Comparison of ENCODE assay signal across 9 cellular contexts in genomic region chr4:14178421-14178820, GRCh38.
A peak's percentile ranks its signal among the peaks of the same experiment; 100 is the strongest.
DNase-seq lines count a peak whose midpoint lies in the region; ATAC-seq, FAIRE-seq and TF ChIP-seq lines count a peak whose summit lies in the region.
"Had no signal": no experiment of that assay in that cellular context is flagged by ENCODE, and none has a peak within 500 bp of the region (broad histone marks: within the 10 kb centered on the region; RNA-seq: fewer than 3 reads in every experiment).

No MANE protein-coding gene starts in this region.

- intact Hi-C loops in Calu3 (cut with micrococcal nuclease; ENCODE audit: unreplicated experiment), result no loop called here
- intact Hi-C loops in GM12878 (cut with micrococcal nuclease; ENCODE audit: unreplicated experiment), result loop anchor here (1.0 kb wide), 1 partner anchor 13 kb away; no protein-coding TSS in a partner anchor

- CTCF ChIA-PET in Calu3 (lab: Charles Lee), result interaction anchor here (0.6 kb wide), 1 partner anchor 9 kb away, joined by 4 read pairs; no protein-coding TSS in a partner anchor
- CTCF ChIA-PET in GM12878 (lab: Yijun Ruan, JAX), result interaction anchor here (0.8 to 4.8 kb wide), 9 partner anchors 10 to 47 kb away, joined by 3 to 29 read pairs (median 3); no protein-coding TSS in a partner anchor

- H2AFZ ChIP-seq in GM12878 (ENCODE audit: control insufficient read depth, low read depth, low read length), result peak overlapping the region; percentile 11

- peaks cover 34% of the 10 kb centered on the region for H3K4me1 Mint-ChIP-seq in Calu3 (ENCODE audit: low read depth, unreplicated experiment)
- H3K4me1 Mint-ChIP-seq in stimulated activated memory B cell treated with anti-CD40 and anti-IgM and Interleukin-4, amounts not matched to agents 10 μg/mL and 1 μg/mL and 100 μg/mL, for 72 hours, result peaks cover 88% of the 10 kb centered on the region

- H3K4me2 ChIP-seq in GM12878 (ENCODE audit: control insufficient read depth, insufficient read depth), result peak overlapping the region; percentile 73

- H3K27ac Mint-ChIP-seq in Calu3 (ENCODE audit: unreplicated experiment), result no peak overlapping the region
- H3K27ac Mint-ChIP-seq in stimulated activated memory B cell treated with anti-CD40 and anti-IgM and Interleukin-4, amounts not matched to agents 10 μg/mL and 1 μg/mL and 100 μg/mL, for 72 hours, result peak overlapping the region; percentile 86

- H3K27ac ChIP-seq in GM12878 (ENCODE audit: control insufficient read depth, insufficient read depth) (peak overlapping the region; percentile 87), gastroesophageal sphincter (no peak overlapping the region)

- no peaks in the 10 kb centered on the region for H3K9me3 Mint-ChIP-seq in Calu3 (ENCODE audit: low read depth, unreplicated experiment)
- H3K9me3 Mint-ChIP-seq in stimulated activated memory B cell treated with anti-CD40 and anti-IgM and Interleukin-4, amounts not matched to agents 10 μg/mL and 1 μg/mL and 100 μg/mL, for 72 hours, result no peaks in the 10 kb centered on the region

- no peaks in the 10 kb centered on the region; the same call in 2 of the 3 replicates for H3K9me3 ChIP-seq in GM12878 (replicated peaks; ENCODE audit: control insufficient read depth, insufficient read depth, low read length)
- no peaks in the 10 kb centered on the region for H3K9me3 ChIP-seq in gastroesophageal sphincter

- TF ChIP-seq CTCF in Calu3 (IDR thresholded peaks at IDR 0.05; ENCODE audit: unreplicated experiment) (no peak), GM12878 (IDR thresholded peaks at IDR 0.05 in 2 of 3, conservative IDR thresholded peaks at IDR 0.05 in 1 of 3; ENCODE audit: control insufficient read depth in 2 of 3, extremely low read depth in 1 of 3, insufficient read depth in 1 of 3, low read depth in 3 of 3, low read length in 3 of 3) (no peak), gastroesophageal sphincter (IDR thresholded peaks at IDR 0.05) (no peak), omental fat pad (IDR thresholded peaks at IDR 0.05) (no peak)

- H3K4me3 ChIP-seq in GM12878 (no peak overlapping the region; the same call in 1 of the 2 replicates), gastroesophageal sphincter (no peak overlapping the region)
- H3K4me3 ChIP-seq: K562 had no signal

- BruUV-seq in Calu3 (replicated peaks; lab: Mats Ljungman, UMichigan) (no TSS peak), GM12878 (replicated peaks; lab: Mats Ljungman, UMichigan) (no TSS peak)

- no peaks in the 10 kb centered on the region for H3K79me2 ChIP-seq in GM12878 (ENCODE audit: control insufficient read depth, insufficient read depth, low read length)

- SMC1A ChIA-PET in GM12878 (lab: Charles Lee; ENCODE audit: uncharacterized antibody, unreplicated experiment), result interaction anchor here (0.9 to 7.8 kb wide), 9 partner anchors 11 to 379 kb away, joined by 3 to 94 read pairs (median 5); no protein-coding TSS in a partner anchor

- no peak overlapping the region for H3K4me3 Mint-ChIP-seq in Calu3 (ENCODE audit: low read depth, unreplicated experiment)
- H3K4me3 Mint-ChIP-seq in stimulated activated memory B cell treated with anti-CD40 and anti-IgM and Interleukin-4, amounts not matched to agents 10 μg/mL and 1 μg/mL and 100 μg/mL, for 72 hours, result peak overlapping the region; percentile 58

- H3K27me3 ChIP-seq in GM12878 (replicated peaks in 1 of 2; ENCODE audit: control insufficient read depth in 2 of 2, insufficient read depth in 2 of 2, low read length in 1 of 2), result no peaks in the 10 kb centered on the region
- no peaks in the 10 kb centered on the region for H3K27me3 ChIP-seq in gastroesophageal sphincter

- no peaks in the 10 kb centered on the region for H4K20me1 ChIP-seq in GM12878 (ENCODE audit: control insufficient read depth, insufficient read depth)

- H3K27me3 Mint-ChIP-seq in Calu3 (ENCODE audit: unreplicated experiment), result no peaks in the 10 kb centered on the region
- no peaks in the 10 kb centered on the region for H3K27me3 Mint-ChIP-seq in stimulated activated memory B cell treated with anti-CD40 and anti-IgM and Interleukin-4, amounts not matched to agents 10 μg/mL and 1 μg/mL and 100 μg/mL, for 72 hours

- H3K36me3 ChIP-seq in GM12878 (ENCODE audit: control insufficient read depth in 2 of 2, insufficient read depth in 2 of 2, low read length in 1 of 2) (no peaks in the 10 kb centered on the region), gastroesophageal sphincter (no peaks in the 10 kb centered on the region)

- peak in 1 of 2 experiments; percentile 26; a peak in 1 of 4 replicates for TF ChIP-seq EP300 in GM12878 (IDR thresholded peaks at IDR 0.05; ENCODE audit: borderline replicate concordance in 1 of 2, control insufficient read depth in 1 of 2, low read depth in 2 of 2, low read length in 2 of 2)
- TF ChIP-seq EP300 in gastroesophageal sphincter (IDR thresholded peaks at IDR 0.05), result no peak

- H3K9ac ChIP-seq in GM12878 (ENCODE audit: control insufficient read depth, insufficient read depth, low read length), result no peak overlapping the region

- H3K36me3 Mint-ChIP-seq in Calu3 (ENCODE audit: insufficient read depth, unreplicated experiment), result no peaks in the 10 kb centered on the region
- no peaks in the 10 kb centered on the region for H3K36me3 Mint-ChIP-seq in stimulated activated memory B cell treated with anti-CD40 and anti-IgM and Interleukin-4, amounts not matched to agents 10 μg/mL and 1 μg/mL and 100 μg/mL, for 72 hours

- in situ Hi-C loops in GM12878 (cut with MboI), result no loop called here

- RAD21 ChIA-PET in GM12878 (lab: Charles Lee; ENCODE audit: unreplicated experiment), result interaction anchor here (1.0 to 5.9 kb wide), 9 partner anchors 9 to 103 kb away, joined by 3 to 57 read pairs (median 6); no protein-coding TSS in a partner anchor

- DNase-seq in Calu3 (peak; percentile 4), GM12878 (ENCODE audit: low read depth, low spot score) (peak; percentile 61), amygdala (lab: John Stamatoyannopoulos, UW) (no peak), omental fat pad (ENCODE audit: low spot score) (no peak)

- POLR2A ChIA-PET in GM12878 (lab: Charles Lee), result interaction anchor here (0.6 to 2.1 kb wide), 5 partner anchors 9 to 547 kb away, joined by 3 to 10 read pairs (median 4); no protein-coding TSS in a partner anchor

- no peak for TF ChIP-seq RAD21 in GM12878 (IDR thresholded peaks at IDR 0.05; ENCODE audit: insufficient read depth, low read depth, low read length)

- peak; percentile 72 for ATAC-seq in GM21360 (IDR thresholded peaks at IDR 0.05; ENCODE audit: unreplicated experiment)
- ATAC-seq in HG03469 (IDR thresholded peaks at IDR 0.05; ENCODE audit: unreplicated experiment), result peak; percentile 56
- peak; percentile 67 for ATAC-seq in GM12878
- peak; percentile 84 for ATAC-seq in stimulated activated memory B cell treated with anti-CD40 and anti-IgM and Interleukin-4, amounts not matched to agents 10 μg/mL and 1 μg/mL and 100 μg/mL, for 72 hours
- ATAC-seq in gastroesophageal sphincter, result no peak
- ATAC-seq in omental fat pad (ENCODE audit: low FRiP score), result no peak
- ATAC-seq: K562 had no signal

- no peak for TF ChIP-seq POLR2A in GM12878 (IDR thresholded peaks at IDR 0.05; ENCODE audit: low read depth, low read length)
- no peak for TF ChIP-seq POLR2A in gastroesophageal sphincter (IDR thresholded peaks at IDR 0.05)

- peaks cover 21% of the 10 kb centered on the region for H3K4me1 ChIP-seq in GM12878 (ENCODE audit: control insufficient read depth, insufficient read depth, low read length)
- no peaks in the 10 kb centered on the region for H3K4me1 ChIP-seq in gastroesophageal sphincter

- FAIRE-seq in GM12878 (lab: Jason Lieb, UNC), result peak; percentile 80
- FAIRE-seq: K562 had no signal

- WGBS in GM12878 (ENCODE audit: insufficient coverage, insufficient replicate concordance, low lambda C conversion rate, missing lambda C conversion rate), result 0% methylated on average over 1 of the region's 1 CpG
- WGBS in gastroesophageal sphincter (ENCODE audit: low coverage in 1 of 2), 2 donors, result 5 to 9% methylated on average over 1 of the region's 1 CpG

TF ChIP-seq in GM12878, 131 proteins besides CTCF, POLR2A, EP300 and RAD21 (continues in another document):
- no peak for TF ChIP-seq SMC3 (IDR thresholded peaks at IDR 0.05; ENCODE audit: borderline replicate concordance, low read length)
- no peak for TF ChIP-seq BCL11A (IDR thresholded peaks at IDR 0.05; ENCODE audit: low read depth, low read length)
- TF ChIP-seq NFIC (IDR thresholded peaks at IDR 0.05; ENCODE audit: low read depth, low read length), result peak; percentile 58
- TF ChIP-seq TCF3 (IDR thresholded peaks at IDR 0.05; ENCODE audit: borderline replicate concordance, insufficient read depth, low read depth, low read length), result no peak
- no peak for TF ChIP-seq RAD51 (IDR thresholded peaks at IDR 0.05)
- TF ChIP-seq ETV6 (conservative IDR thresholded peaks at IDR 0.05 in 1 of 2, IDR thresholded peaks at IDR 0.05 in 1 of 2; ENCODE audit: borderline replicate concordance in 1 of 2, low read depth in 1 of 2), result peak in 1 of 2 experiments; percentile 95; a peak in 2 of 4 replicates
- 0 out of 2 replicates have a peak, but pooled peaks have one; percentile 6 for TF ChIP-seq ATF2 (IDR thresholded peaks at IDR 0.05; ENCODE audit: low read length)
- TF ChIP-seq SPI1 (IDR thresholded peaks at IDR 0.05; ENCODE audit: borderline replicate concordance, insufficient read depth, low read depth, low read length), result peak; percentile 7; the same call in 1 of the 2 replicates
- TF ChIP-seq EED (IDR thresholded peaks at IDR 0.05; ENCODE audit: low read depth), result 0 out of 2 replicates have a peak, but pooled peaks have one; percentile 50
- TF ChIP-seq NR2C1 (IDR thresholded peaks at IDR 0.05), result 0 out of 2 replicates have a peak, but pooled peaks have one; percentile 17

Comparison
In these comparisons a context has a peak if more than half of its experiments do, and no peak if none do; other contexts are left out.
1. DNase-seq: peak in Calu3 (single experiment) and GM12878 (single experiment); none in amygdala (0 of 56) and omental fat pad (single experiment).
2. ATAC-seq: peak in GM21360 (single experiment), HG03469 (single experiment), GM12878 (single experiment) and stimulated activated memory B cell treated with anti-CD40 and anti-IgM and Interleukin-4, amounts not matched to agents 10 μg/mL and 1 μg/mL and 100 μg/mL, for 72 hours (single experiment); none in gastroesophageal sphincter (single experiment) and omental fat pad (single experiment).